7 cellular contexts compared by ENCODE assay signal in genomic region chr5:150449491-150450339, GRCh38. TPM values are rescaled to one million over a fixed set of nuclear protein-coding genes. Genes with fewer than 3 reads are reported as not detected.
DNase-seq lines count a peak whose midpoint lies in the region; ATAC-seq, FAIRE-seq and TF ChIP-seq lines count a peak whose summit lies in the region.

TSS of gene RPS14 (minus strand) at chr5:150449739. CDS start at chr5:150447733, 2,006 bp downstream.

- H3K4me3 ChIP-seq in astrocyte of the cerebellum (ENCODE audit: low read depth, low read length): peak within 1 kb of the TSS; percentile 93

- in situ Hi-C loops in astrocyte of the cerebellum (cut with HindIII; ENCODE audit: low sequenced_read_pairs): loop anchor here (25.0 kb wide), 1 partner anchor 213 kb away; the partner anchor contains the start of gene MYOZ3

- intact Hi-C loops in sciatic nerve (cut with DNase I): no loop called here

- peak; percentile 82 for FAIRE-seq in GM18507 (lab: Jason Lieb, UNC)

- DNase-seq in GM18507 (ENCODE audit: extremely low spot score, insufficient read length, low read depth): peak; percentile 89
- DNase-seq in NCI-H2029 (lab: John Stamatoyannopoulos, UW): peak; percentile 89
- DNase-seq in T-helper 22 cell (ENCODE audit: low read depth): peak; percentile 90
- DNase-seq in astrocyte of the cerebellum (ENCODE audit: low read depth): peak; percentile 84
- DNase-seq in hypothalamus (lab: John Stamatoyannopoulos, UW): peak; percentile 71 to 99 (median 87)
- DNase-seq in sciatic nerve (ENCODE audit: low spot score): peak; percentile 96

- ATAC-seq in HG02981 (IDR thresholded peaks at IDR 0.05; ENCODE audit: unreplicated experiment) (peak; percentile 87), sciatic nerve (peak; percentile 98)

- peak; percentile 84 for TF ChIP-seq CTCF in astrocyte of the cerebellum (IDR thresholded peaks at IDR 0.05; ENCODE audit: low read depth, low read length, missing control alignments)

RNA-seq across cellular contexts. Expression of gene RPS14, which starts in this region (rescaled TPM):
- total RNA-seq in sciatic nerve: 1,412 TPM

Comparison
In these comparisons a context has a peak if more than half of its experiments do, and no peak if none do; other contexts are left out.
1. Peak in every context shown above with its lines: DNase-seq, ATAC-seq and H3K4me3 ChIP-seq.